Comparison of ENCODE assay signal across 10 cellular contexts in genomic region chr12:103169-103981, GRCh38. TPM values are rescaled to one million over a fixed set of nuclear protein-coding genes. Genes with fewer than 3 reads are reported as not detected.
DNase-seq lines count a peak whose midpoint lies in the region; ATAC-seq and TF ChIP-seq lines count a peak whose summit lies in the region.
"Had no signal": no experiment of that assay in that cellular context is flagged by ENCODE, and none has a peak within 500 bp of the region (broad histone marks: within the 10 kb centered on the region; RNA-seq: fewer than 3 reads in every experiment).

No MANE protein-coding gene starts in this region.

- peak overlapping the region; percentile 27; the same call in 1 of the 2 replicates for H2AFZ ChIP-seq in OCI-LY7 (ENCODE audit: low read length)

- CTCF ChIA-PET in OCI-LY7 (lab: Charles Lee; ENCODE audit: unreplicated experiment) = no interaction called here

- peaks cover 0 to 29% of the 10 kb centered on the region in 2 donors for H3K27me3 ChIP-seq in breast epithelium

- TF ChIP-seq CTCF in OCI-LY7 (conservative IDR thresholded peaks at IDR 0.05; ENCODE audit: low read length) (no peak), mucosa of descending colon (IDR thresholded peaks at IDR 0.05) (no peak), breast epithelium (IDR thresholded peaks at IDR 0.05) (no peak)

- BruUV-seq in OCI-LY7 (replicated peaks; lab: Mats Ljungman, UMichigan) = no TSS peak

- intact Hi-C loops in OCI-LY7 (cut with micrococcal nuclease; ENCODE audit: unreplicated experiment) = no loop called here
- intact Hi-C loops in mucosa of descending colon (cut with DNase I, micrococcal nuclease) = no loop called here
- intact Hi-C loops in breast epithelium (cut with DNase I; ENCODE audit: low total_unique reads) = no loop called here

- H4K20me1 ChIP-seq in OCI-LY7 (ENCODE audit: insufficient read depth, low read length) = no peaks in the 10 kb centered on the region

- no peak for TF ChIP-seq POLR2A in breast epithelium (IDR thresholded peaks at IDR 0.05)

- H3K27ac ChIP-seq in OCI-LY7 (ENCODE audit: low read depth, low read length, poor library complexity, severe bottlenecking) (peak overlapping the region; percentile 90), breast epithelium (no peak overlapping the region)

- peak overlapping the region; percentile 59 for H3K4me2 ChIP-seq in OCI-LY7 (ENCODE audit: low read length)

- POLR2A ChIA-PET in OCI-LY7 (lab: Charles Lee) = no interaction called here

- H3K9me2 ChIP-seq in OCI-LY7 (ENCODE audit: insufficient read depth, low read length) = no peaks in the 10 kb centered on the region

- peak overlapping the region; percentile 33 for H3K4me3 ChIP-seq in OCI-LY7 (ENCODE audit: low read depth, low read length, poor library complexity, severe bottlenecking)
- no peak overlapping the region for H3K4me3 ChIP-seq in mucosa of descending colon
- no peak overlapping the region for H3K4me3 ChIP-seq in breast epithelium

- no peaks in the 10 kb centered on the region for H3K36me3 ChIP-seq in OCI-LY7 (ENCODE audit: insufficient read depth, low read length)
- no peaks in the 10 kb centered on the region for H3K36me3 ChIP-seq in mucosa of descending colon (ENCODE audit: low read depth)
- no peaks in the 10 kb centered on the region for H3K36me3 ChIP-seq in breast epithelium

- DNase-seq in GF-D8 (lab: John Stamatoyannopoulos, UW) (peak; percentile 17), NCI-H1105 treated with DMSO at 0.1 percent for 48 hours (lab: John Stamatoyannopoulos, UW) (peak; percentile 95), OCI-LY7 (ENCODE audit: low spot score) (peak; percentile 93), mucosa of descending colon (no peak), islet precursor cell (no peak), KG1 (lab: John Stamatoyannopoulos, UW) (no peak), breast epithelium (ENCODE audit: low spot score in 2 of 2) (no peak), cortex of kidney (lab: John Stamatoyannopoulos, UW) (no peak)
- DNase-seq: hippocampal formation, IMR-90 had no signal

- H3K9me3 ChIP-seq in OCI-LY7 (ENCODE audit: low read length) = no peaks in the 10 kb centered on the region
- H3K9me3 ChIP-seq in mucosa of descending colon = no peaks in the 10 kb centered on the region
- H3K9me3 ChIP-seq in breast epithelium = no peaks in the 10 kb centered on the region

- H3K4me1 ChIP-seq in OCI-LY7 (ENCODE audit: insufficient read depth, low read length, poor library complexity, severe bottlenecking) (peaks cover 57% of the 10 kb centered on the region), mucosa of descending colon (ENCODE audit: low read depth) (peaks cover 5% of the 10 kb centered on the region), breast epithelium (no peaks in the 10 kb centered on the region)

- ATAC-seq in mucosa of descending colon = peak; percentile 26

- no peaks in the 10 kb centered on the region for H3K79me2 ChIP-seq in OCI-LY7 (ENCODE audit: insufficient read depth, low read depth, low read length)

RNA-seq across cellular contexts. Expression of gene IQSEC3, which starts 36.8 kb away (rescaled TPM):
- 0.05 TPM in 1 of 2 replicates, not detected in the other for total RNA-seq in OCI-LY7 (2014; rRNA removed; shearing (Covaris generic))
- total RNA-seq in OCI-LY7 (2022) (not detected in 2 replicates), mucosa of descending colon (1 to 10 TPM in 2 of 3 donors, under 1 TPM in 1; 0.23 to 2.3 (median 1.1) TPM), breast epithelium (under 1 TPM; 0.64 to 0.98 (median 0.73) TPM)
- total RNA-seq: IMR-90 had no signal

Comparison
In these comparisons a context has a peak if more than half of its experiments do, and no peak if none do; other contexts are left out.
1. DNase-seq: peak in GF-D8 (single experiment), NCI-H1105 treated with DMSO at 0.1 percent for 48 hours (single experiment) and OCI-LY7 (single experiment); none in mucosa of descending colon (0 of 3), islet precursor cell (single experiment), KG1 (single experiment), breast epithelium (0 of 2) and cortex of kidney (single experiment).